In genomic region chr11:767238-767637, GRCh38 we compare ENCODE assay signal across 2 cellular contexts.
TF ChIP-seq lines count a peak whose summit lies in the region.

No MANE protein-coding gene starts in this region.

TF ChIP-seq in HCT116, 20 proteins besides CTCF, POLR2A, EP300 and RAD21:
- TF ChIP-seq SP1 (IDR thresholded peaks at IDR 0.05; ENCODE audit: low read depth) (no peak), ELF1 (IDR thresholded peaks at IDR 0.05; ENCODE audit: borderline replicate concordance, low read depth) (no peak), SIN3A (IDR thresholded peaks at IDR 0.05; ENCODE audit: low read depth) (no peak), YY1 (IDR thresholded peaks at IDR 0.05; ENCODE audit: extremely low read depth, insufficient replicate concordance, low read depth, low read length) (no peak), SRF (IDR thresholded peaks at IDR 0.05; ENCODE audit: low read depth) (no peak), POLR2AphosphoS5 (IDR thresholded peaks at IDR 0.05; ENCODE audit: low read depth, low read length) (no peak), CBX3 (IDR thresholded peaks at IDR 0.05; ENCODE audit: low read depth) (no peak), EZH2 (IDR thresholded peaks at IDR 0.05) (no peak), CEBPB (IDR thresholded peaks at IDR 0.05; ENCODE audit: low read depth) (no peak), JUND (IDR thresholded peaks at IDR 0.05) (no peak), ZFX (IDR thresholded peaks at IDR 0.05) (no peak), EZH2phosphoT487 (IDR thresholded peaks at IDR 0.05; ENCODE audit: borderline replicate concordance) (no peak), TCF7L2 (IDR thresholded peaks at IDR 0.05; ENCODE audit: borderline replicate concordance, extremely low read depth, insufficient read depth, insufficient read length) (no peak), FOSL1 (IDR thresholded peaks at IDR 0.05; ENCODE audit: low read depth) (no peak)
- TF ChIP-seq, protein P1, sequence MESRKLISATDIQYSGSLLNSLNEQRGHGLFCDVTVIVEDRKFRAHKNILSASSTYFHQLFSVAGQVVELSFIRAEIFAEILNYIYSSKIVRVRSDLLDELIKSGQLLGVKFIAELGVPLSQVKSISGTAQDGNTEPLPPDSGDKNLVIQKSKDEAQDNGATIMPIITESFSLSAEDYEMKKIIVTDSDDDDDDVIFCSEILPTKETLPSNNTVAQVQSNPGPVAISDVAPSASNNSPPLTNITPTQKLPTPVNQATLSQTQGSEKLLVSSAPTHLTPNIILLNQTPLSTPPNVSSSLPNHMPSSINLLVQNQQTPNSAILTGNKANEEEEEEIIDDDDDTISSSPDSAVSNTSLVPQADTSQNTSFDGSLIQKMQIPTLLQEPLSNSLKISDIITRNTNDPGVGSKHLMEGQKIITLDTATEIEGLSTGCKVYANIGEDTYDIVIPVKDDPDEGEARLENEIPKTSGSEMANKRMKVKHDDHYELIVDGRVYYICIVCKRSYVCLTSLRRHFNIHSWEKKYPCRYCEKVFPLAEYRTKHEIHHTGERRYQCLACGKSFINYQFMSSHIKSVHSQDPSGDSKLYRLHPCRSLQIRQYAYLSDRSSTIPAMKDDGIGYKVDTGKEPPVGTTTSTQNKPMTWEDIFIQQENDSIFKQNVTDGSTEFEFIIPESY (IDR thresholded peaks at IDR 0.05; ENCODE audit: extremely low read depth, insufficient replicate concordance, low read length), result no peak
- TF ChIP-seq, protein P2, sequence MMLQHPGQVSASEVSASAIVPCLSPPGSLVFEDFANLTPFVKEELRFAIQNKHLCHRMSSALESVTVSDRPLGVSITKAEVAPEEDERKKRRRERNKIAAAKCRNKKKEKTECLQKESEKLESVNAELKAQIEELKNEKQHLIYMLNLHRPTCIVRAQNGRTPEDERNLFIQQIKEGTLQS (IDR thresholded peaks at IDR 0.05), result no peak

TF ChIP-seq in GM12878, 131 proteins besides CTCF, POLR2A, EP300 and RAD21:
- TF ChIP-seq, protein P3, sequence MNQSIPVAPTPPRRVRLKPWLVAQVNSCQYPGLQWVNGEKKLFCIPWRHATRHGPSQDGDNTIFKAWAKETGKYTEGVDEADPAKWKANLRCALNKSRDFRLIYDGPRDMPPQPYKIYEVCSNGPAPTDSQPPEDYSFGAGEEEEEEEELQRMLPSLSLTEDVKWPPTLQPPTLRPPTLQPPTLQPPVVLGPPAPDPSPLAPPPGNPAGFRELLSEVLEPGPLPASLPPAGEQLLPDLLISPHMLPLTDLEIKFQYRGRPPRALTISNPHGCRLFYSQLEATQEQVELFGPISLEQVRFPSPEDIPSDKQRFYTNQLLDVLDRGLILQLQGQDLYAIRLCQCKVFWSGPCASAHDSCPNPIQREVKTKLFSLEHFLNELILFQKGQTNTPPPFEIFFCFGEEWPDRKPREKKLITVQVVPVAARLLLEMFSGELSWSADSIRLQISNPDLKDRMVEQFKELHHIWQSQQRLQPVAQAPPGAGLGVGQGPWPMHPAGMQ (IDR thresholded peaks at IDR 0.05; ENCODE audit: borderline replicate concordance), result no peak
- TF ChIP-seq RELA (IDR thresholded peaks at IDR 0.05; ENCODE audit: borderline replicate concordance, partially characterized antibody) (no peak), SRF (IDR thresholded peaks at IDR 0.05; ENCODE audit: low read depth in 2 of 2, low read length in 2 of 2) (no peak), PKNOX1 (IDR thresholded peaks at IDR 0.05) (no peak), POLR2AphosphoS2 (IDR thresholded peaks at IDR 0.05; ENCODE audit: low read depth, low read length) (no peak), LARP7 (IDR thresholded peaks at IDR 0.05) (no peak), KDM1A (IDR thresholded peaks at IDR 0.05; ENCODE audit: borderline replicate concordance) (no peak)
